In the genomic region with DNA sequence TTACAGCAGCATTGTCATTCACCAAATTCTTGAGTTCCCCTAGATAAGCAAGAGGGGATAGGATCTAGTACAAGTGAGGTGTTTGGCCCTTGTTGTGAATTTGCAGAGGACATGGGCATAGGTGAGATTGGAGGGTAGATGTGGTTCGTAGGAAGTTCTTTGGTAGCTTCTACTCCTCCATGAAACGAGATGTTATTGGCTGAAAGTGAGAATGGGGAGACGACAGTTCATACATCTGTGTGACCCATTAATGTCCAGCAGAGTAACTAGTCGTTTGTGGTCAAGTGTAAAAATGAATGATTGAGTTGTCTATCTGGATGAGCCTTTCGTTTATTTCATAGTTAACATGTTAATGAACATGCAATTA, we compare ENCODE assay signal across 32 cellular contexts.
"Had no signal": no experiment of that assay in that cellular context is flagged by ENCODE, and none has a peak within 500 bp of the region (broad histone marks: within the 10 kb centered on the region; RNA-seq: fewer than 3 reads in every experiment).

No MANE protein-coding gene starts in this region.

- H3K4me1 Mint-ChIP-seq: activated B cell treated with CpG ODN at 0.5 μM for 24 hours; activated CD8-positive, alpha-beta memory T cell treated with anti-CD3 and anti-CD28 coated beads, Interleukin-2, amount 10 ng/mL, durations not matched to agents 7 days and 5 days; activated naive CD8-positive, alpha-beta T cell treated with anti-CD3 and anti-CD28 coated beads, Interleukin-2, amount 10 ng/mL, durations not matched to agents 7 days and 5 days; central memory CD8-positive, alpha-beta T cell had no signal

- DNase-seq: activated B cell treated with CpG ODN at 0.5 μM for 24 hours; activated CD4-positive, alpha-beta T cell treated with anti-CD3 and anti-CD28 coated beads for 48 hours; activated CD4-positive, alpha-beta T cell treated with anti-CD3 and anti-CD28 coated beads, Interleukin-2, amount 50 U/mL, for 1 hour; activated CD4-positive, alpha-beta T cell treated with anti-CD3 and anti-CD28 coated beads, Interleukin-2, amount 50 U/mL, for 48 hours; activated CD8-positive, alpha-beta memory T cell treated with anti-CD3 and anti-CD28 coated beads, Interleukin-2, amount 10 ng/mL, durations not matched to agents 7 days and 5 days; activated CD8-positive, alpha-beta memory T cell treated with anti-CD3 and anti-CD28 coated beads, Interleukin-2, amount 50 U/mL, for 4 hours; activated CD8-positive, alpha-beta T cell treated with anti-CD3 and anti-CD28 coated beads for 36 hours; activated gamma-delta T cell; activated naive CD4-positive, alpha-beta T cell; activated naive CD4-positive, alpha-beta T cell treated with anti-CD3 and anti-CD28 coated beads, Interleukin-2, amount 10 ng/mL, durations not matched to agents 7 days and 5 days; activated naive CD8-positive, alpha-beta T cell treated with anti-CD3 and anti-CD28 coated beads, Interleukin-2, amount 10 ng/mL, durations not matched to agents 7 days and 5 days; activated T-cell treated with anti-CD3 and anti-CD28 coated beads, Interleukin-2, amount 50 U/mL, for 1 hour; activated T-cell treated with anti-CD3 and anti-CD28 coated beads, Interleukin-2, amount 50 U/mL, for 48 hours; cortex of kidney; effector CD4-positive, alpha-beta T cell; effector memory CD8-positive, alpha-beta T cell; erythroblast; head of caudate nucleus; T-helper 1 cell; T-helper 17 cell; T1000 had no signal

- H3K4me3 ChIP-seq: ascending aorta, esophagus muscularis mucosa, gastroesophageal sphincter had no signal

- H3K9me3 Mint-ChIP-seq: activated B cell treated with CpG ODN at 0.5 μM for 24 hours; activated CD8-positive, alpha-beta T cell treated with anti-CD3 and anti-CD28 coated beads for 36 hours; activated naive CD4-positive, alpha-beta T cell treated with anti-CD3 and anti-CD28 coated beads, Interleukin-2, amount 10 ng/mL, durations not matched to agents 7 days and 5 days; activated naive CD4-positive, alpha-beta T cell treated with anti-CD3 and anti-CD28 coated beads, Interleukin-2, amount 50 U/mL, for 72 hours; activated naive CD8-positive, alpha-beta T cell treated with anti-CD3 and anti-CD28 coated beads, Interleukin-2, amount 10 ng/mL, durations not matched to agents 7 days and 5 days; central memory CD8-positive, alpha-beta T cell; effector memory CD8-positive, alpha-beta T cell; T-helper 2 cell treated with Interferon-gamma antibody and Interleukin-4, amounts not matched to agents 5 μg/mL and 100 μg/mL, for 36 hours had no signal

- H3K27ac ChIP-seq: ascending aorta, brain microvascular endothelial cell, esophagus muscularis mucosa, foreskin keratinocyte, gastroesophageal sphincter, WERI-Rb-1 had no signal

- H3K36me3 Mint-ChIP-seq: activated CD8-positive, alpha-beta memory T cell treated with anti-CD3 and anti-CD28 coated beads, Interleukin-2, amount 10 ng/mL, durations not matched to agents 7 days and 5 days; activated naive CD4-positive, alpha-beta T cell treated with anti-CD3 and anti-CD28 coated beads, Interleukin-2, amount 10 ng/mL, durations not matched to agents 7 days and 5 days; activated naive CD4-positive, alpha-beta T cell treated with anti-CD3 and anti-CD28 coated beads, Interleukin-2, amount 50 U/mL, for 72 hours; activated naive CD8-positive, alpha-beta T cell treated with anti-CD3 and anti-CD28 coated beads, Interleukin-2, amount 10 ng/mL, durations not matched to agents 7 days and 5 days had no signal

- H3K4me3 Mint-ChIP-seq: activated B cell treated with CpG ODN at 0.5 μM for 24 hours; activated CD8-positive, alpha-beta memory T cell treated with anti-CD3 and anti-CD28 coated beads, Interleukin-2, amount 10 ng/mL, durations not matched to agents 7 days and 5 days; activated CD8-positive, alpha-beta T cell treated with anti-CD3 and anti-CD28 coated beads for 36 hours; activated naive CD4-positive, alpha-beta T cell treated with anti-CD3 and anti-CD28 coated beads, Interleukin-2, amount 10 ng/mL, durations not matched to agents 7 days and 5 days; activated naive CD8-positive, alpha-beta T cell treated with anti-CD3 and anti-CD28 coated beads, Interleukin-2, amount 10 ng/mL, durations not matched to agents 7 days and 5 days; central memory CD8-positive, alpha-beta T cell; effector memory CD8-positive, alpha-beta T cell; T-helper 17 cell; T-helper 2 cell treated with Interferon-gamma antibody and Interleukin-4, amounts not matched to agents 5 μg/mL and 100 μg/mL, for 36 hours had no signal

- ATAC-seq: activated CD4-positive, CD25-positive, alpha-beta regulatory T cell treated with anti-CD3 and anti-CD28 coated beads, Interleukin-2, amount 50 U/mL, for 24 hours; activated CD8-positive, alpha-beta memory T cell treated with anti-CD3 and anti-CD28 coated beads, Interleukin-2, amount 10 ng/mL, durations not matched to agents 7 days and 5 days; activated CD8-positive, alpha-beta T cell treated with anti-CD3 and anti-CD28 coated beads for 36 hours; activated naive CD4-positive, alpha-beta T cell treated with anti-CD3 and anti-CD28 coated beads, Interleukin-2, amount 50 U/mL, for 72 hours; effector memory CD8-positive, alpha-beta T cell; gastroesophageal sphincter; T-helper 17 cell had no signal

- H3K27me3 ChIP-seq: ascending aorta, brain microvascular endothelial cell, esophagus muscularis mucosa, foreskin keratinocyte, gastroesophageal sphincter had no signal

- H3K4me1 ChIP-seq: ascending aorta, gastroesophageal sphincter had no signal

- H3K36me3 ChIP-seq: brain microvascular endothelial cell, esophagus muscularis mucosa, gastroesophageal sphincter, WERI-Rb-1 had no signal

- H3K9me3 ChIP-seq: ascending aorta, esophagus muscularis mucosa, gastroesophageal sphincter had no signal

- H3K27me3 Mint-ChIP-seq: activated B cell treated with CpG ODN at 0.5 μM for 24 hours; activated CD8-positive, alpha-beta memory T cell treated with anti-CD3 and anti-CD28 coated beads, Interleukin-2, amount 10 ng/mL, durations not matched to agents 7 days and 5 days; activated CD8-positive, alpha-beta T cell treated with anti-CD3 and anti-CD28 coated beads for 36 hours; activated naive CD4-positive, alpha-beta T cell treated with anti-CD3 and anti-CD28 coated beads, Interleukin-2, amount 10 ng/mL, durations not matched to agents 7 days and 5 days; activated naive CD8-positive, alpha-beta T cell treated with anti-CD3 and anti-CD28 coated beads, Interleukin-2, amount 10 ng/mL, durations not matched to agents 7 days and 5 days; central memory CD8-positive, alpha-beta T cell; effector memory CD8-positive, alpha-beta T cell; T-helper 17 cell had no signal

- FAIRE-seq: bronchial epithelial cell had no signal

- H3K27ac Mint-ChIP-seq: activated B cell treated with CpG ODN at 0.5 μM for 24 hours; activated CD8-positive, alpha-beta memory T cell treated with anti-CD3 and anti-CD28 coated beads, Interleukin-2, amount 10 ng/mL, durations not matched to agents 7 days and 5 days; activated CD8-positive, alpha-beta T cell treated with anti-CD3 and anti-CD28 coated beads for 36 hours; activated naive CD4-positive, alpha-beta T cell treated with anti-CD3 and anti-CD28 coated beads, Interleukin-2, amount 10 ng/mL, durations not matched to agents 7 days and 5 days; activated naive CD4-positive, alpha-beta T cell treated with anti-CD3 and anti-CD28 coated beads, Interleukin-2, amount 50 U/mL, for 72 hours; activated naive CD8-positive, alpha-beta T cell treated with anti-CD3 and anti-CD28 coated beads, Interleukin-2, amount 10 ng/mL, durations not matched to agents 7 days and 5 days; effector memory CD8-positive, alpha-beta T cell; T-helper 17 cell; T-helper 2 cell treated with Interferon-gamma antibody and Interleukin-4, amounts not matched to agents 5 μg/mL and 100 μg/mL, for 36 hours had no signal
